ENCODE assay signal across 22 cellular contexts in the genomic region with DNA sequence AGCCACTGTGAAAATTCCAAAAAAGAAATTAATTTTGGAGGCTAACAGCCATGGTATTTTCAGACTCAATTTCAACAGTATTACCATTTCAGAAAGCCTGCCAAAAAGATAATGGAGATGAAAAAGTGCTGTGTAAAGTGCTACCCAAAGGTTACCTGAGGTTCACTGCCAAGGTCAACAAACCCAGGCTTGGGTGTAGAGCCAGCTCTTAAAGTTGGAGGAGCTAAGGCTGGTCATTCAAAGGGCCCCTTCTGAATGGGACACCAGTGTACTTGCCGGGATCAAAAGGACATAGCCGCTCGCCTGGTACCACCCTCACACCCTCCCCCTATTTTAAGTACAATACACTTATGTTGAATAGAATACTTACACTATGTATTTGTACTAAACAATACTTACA.
DNase-seq lines count a peak whose midpoint lies in the region; ATAC-seq, FAIRE-seq and TF ChIP-seq lines count a peak whose summit lies in the region.
"Had no signal": no experiment of that assay in that cellular context is flagged by ENCODE, and none has a peak within 500 bp of the region (broad histone marks: within the 10 kb centered on the region; RNA-seq: fewer than 3 reads in every experiment).

No MANE protein-coding gene starts in this region.

- TF ChIP-seq POLR2A in breast epithelium (IDR thresholded peaks at IDR 0.05) (no peak), HepG2 (IDR thresholded peaks at IDR 0.05; ENCODE audit: insufficient read depth in 1 of 2, low read depth in 2 of 2, low read length in 2 of 2) (no peak)

- POLR2A ChIA-PET in MCF 10A (lab: Yijun Ruan, JAX) = interaction anchor here (1.0 kb wide), 1 partner anchor 11 kb away, joined by 3 read pairs; no protein-coding TSS in a partner anchor
- POLR2A ChIA-PET in HepG2 (lab: Yijun Ruan, JAX) = interaction anchor here (1.0 to 2.1 kb wide), 2 partner anchors 54 to 64 kb away, joined by 3 to 6 read pairs; a partner anchor contains a TSS

- no peak overlapping the region for H3K27ac ChIP-seq in breast epithelium
- peak overlapping the region; percentile 54 for H3K27ac ChIP-seq in HepG2 (ENCODE audit: extremely low read length, insufficient read depth, low read length)
- H3K27ac ChIP-seq in pancreas = peak overlapping the region in 1 of 4 donors; percentile 15
- H3K27ac ChIP-seq in osteoblast (ENCODE audit: low read depth, low read length) = no peak overlapping the region
- no peak overlapping the region for H3K27ac ChIP-seq in brain microvascular endothelial cell

- H3K27me3 ChIP-seq in breast epithelium (no peaks in the 10 kb centered on the region), HepG2 (ENCODE audit: control insufficient read depth in 1 of 2, insufficient read depth in 2 of 2, low read length in 2 of 2) (no peaks in the 10 kb centered on the region), pancreas (no peaks in the 10 kb centered on the region), osteoblast (ENCODE audit: insufficient read depth, low read length) (no peaks in the 10 kb centered on the region), brain microvascular endothelial cell (replicated peaks) (no peaks in the 10 kb centered on the region)

- in situ Hi-C loops in HepG2 (cut with HindIII; ENCODE audit: extremely low pct_ligation_motif_present, low pct_unique_long_range_greater_than_20kb) = no loop called here
- in situ Hi-C loops in brain microvascular endothelial cell (cut with HindIII; ENCODE audit: low pct_ligation_motif_present, low sequenced_read_pairs) = no loop called here

- no peaks in the 10 kb centered on the region for H3K79me2 ChIP-seq in HepG2 (ENCODE audit: insufficient read depth, low read length)
- H3K79me2 ChIP-seq in osteoblast (ENCODE audit: insufficient read depth, low read length) = no peaks in the 10 kb centered on the region

- DNase-seq in MCF 10A (ENCODE audit: unreplicated experiment) (no peak), breast epithelium (ENCODE audit: low spot score in 2 of 2) (no peak), HepG2 (ENCODE audit: low spot score) (peak; percentile 84), pancreas (peak in 2 of 6 donors; percentile 43 to 46), osteoblast (ENCODE audit: insufficient read length, low spot score, missing footprints) (no peak), brain microvascular endothelial cell (no peak)
- DNase-seq: 8988T; CD8-positive, alpha-beta T cell; DND-41; Karpas-422; MM.1S; NCI-H1105; NCI-H1694; NCI-H345; NCI-H526 treated with DMSO at 0.1 percent for 48 hours; NK-92 treated with Interleukin-12 subunit alpha and Interleukin-12 subunit beta, amount 100 ng/mL, for 24 hours; SHP77 had no signal

- H4K20me1 ChIP-seq in HepG2 (ENCODE audit: insufficient read depth, low read length) = no peaks in the 10 kb centered on the region
- peaks cover 2% of the 10 kb centered on the region for H4K20me1 ChIP-seq in osteoblast (ENCODE audit: insufficient read depth, low read length)

- no peaks in the 10 kb centered on the region for H3K4me1 Mint-ChIP-seq in MCF 10A (ENCODE audit: insufficient read depth, unreplicated experiment)

- H3K4me3 ChIP-seq in breast epithelium (no peak overlapping the region), HepG2 (replicated peaks in 1 of 3; ENCODE audit: insufficient read depth in 1 of 3, low read depth in 2 of 3, low read length in 3 of 3) (0 out of 6 replicates have a peak overlapping the region, but pooled peaks of 1 of the 3 experiments have one; percentile 12), pancreas (no peak overlapping the region), osteoblast (ENCODE audit: insufficient read depth, low read length) (no peak overlapping the region), brain microvascular endothelial cell (ENCODE audit: low read depth, low read length) (no peak overlapping the region)
- H3K4me3 ChIP-seq: GM23338 had no signal

- peaks cover 32% of the 10 kb centered on the region for H3K36me3 Mint-ChIP-seq in MCF 10A (ENCODE audit: insufficient read depth, unreplicated experiment)
- H3K36me3 Mint-ChIP-seq: CD8-positive, alpha-beta T cell had no signal

- FAIRE-seq in HepG2 (lab: Jason Lieb, UNC) = peak; percentile 26
- FAIRE-seq in pancreas (lab: Jason Lieb, UNC) = no peak
- FAIRE-seq: D721Med, G401.6 had no signal

- H2AFZ ChIP-seq in HepG2 (ENCODE audit: low read length) (no peak overlapping the region), osteoblast (ENCODE audit: low read length) (no peak overlapping the region)
- H2AFZ ChIP-seq: GM23338 had no signal

- H3K9me3 ChIP-seq in breast epithelium (no peaks in the 10 kb centered on the region), HepG2 (ENCODE audit: low read length) (no peaks in the 10 kb centered on the region), pancreas (no peaks in the 10 kb centered on the region), osteoblast (ENCODE audit: low read depth, low read length) (no peaks in the 10 kb centered on the region)

- H3K4me1 ChIP-seq in breast epithelium = no peaks in the 10 kb centered on the region
- peaks cover 49% of the 10 kb centered on the region for H3K4me1 ChIP-seq in HepG2 (ENCODE audit: insufficient read depth, low read length)
- H3K4me1 ChIP-seq in pancreas = peaks cover 4 to 7% (median 5%) of the 10 kb centered on the region in 3 donors
- H3K4me1 ChIP-seq in osteoblast (ENCODE audit: insufficient read depth, low read length) = no peaks in the 10 kb centered on the region

- no peak for TF ChIP-seq RAD21 in HepG2 (CRISPR knock-in tag; IDR thresholded peaks at IDR 0.05)

- peak overlapping the region; percentile 10 for H3K27ac Mint-ChIP-seq in MCF 10A (ENCODE audit: low read depth, unreplicated experiment)
- H3K27ac Mint-ChIP-seq: CD8-positive, alpha-beta T cell; GM23338 had no signal

- H3K4me2 ChIP-seq in HepG2 (ENCODE audit: low read depth, low read length) (peak overlapping the region; percentile 62), osteoblast (ENCODE audit: insufficient read depth, low read length) (no peak overlapping the region)
- H3K4me2 ChIP-seq: GM23338 had no signal

- no TSS peak for BruUV-seq in MCF 10A (replicated peaks; lab: Mats Ljungman, UMichigan)
- no TSS peak for BruUV-seq in HepG2 (replicated peaks; lab: Mats Ljungman, UMichigan)

- intact Hi-C loops in MCF 10A (cut with micrococcal nuclease) (no loop called here), breast epithelium (cut with DNase I; ENCODE audit: low total_unique reads) (no loop called here), HepG2 (cut with micrococcal nuclease; ENCODE audit: unreplicated experiment) (loop anchor here (2.0 kb wide), 2 partner anchors 42 to 64 kb away; a partner anchor contains a TSS), pancreas (cut with DNase I) (no loop called here)

- H3K9me3 Mint-ChIP-seq in MCF 10A (ENCODE audit: unreplicated experiment) = no peaks in the 10 kb centered on the region
- H3K9me3 Mint-ChIP-seq: CD8-positive, alpha-beta T cell; GM23338 had no signal

- peak in 1 of 2 experiments; percentile 16; a peak in 1 of 4 replicates for TF ChIP-seq EP300 in HepG2 (IDR thresholded peaks at IDR 0.05; ENCODE audit: low read depth in 2 of 2, low read length in 2 of 2)
- TF ChIP-seq EP300 in HepG2 (CRISPR knock-in tag; IDR thresholded peaks at IDR 0.05; ENCODE audit: borderline replicate concordance) = no peak

- H3K9ac ChIP-seq in HepG2 (ENCODE audit: insufficient read depth, low read depth, low read length) = no peak overlapping the region

- H3K36me3 ChIP-seq in breast epithelium (no peaks in the 10 kb centered on the region), HepG2 (replicated peaks in 1 of 2; ENCODE audit: control insufficient read depth in 1 of 2, insufficient read depth in 2 of 2, low read length in 2 of 2) (peaks cover 8 to 23% of the 10 kb centered on the region in 2 experiments; a peak in 4 of 5 replicates), pancreas (peaks cover 0 to 19% (median 6%) of the 10 kb centered on the region in 3 donors), osteoblast (ENCODE audit: insufficient read depth, low read length) (peaks cover 28% of the 10 kb centered on the region), brain microvascular endothelial cell (replicated peaks) (peaks cover 26% of the 10 kb centered on the region)

- ATAC-seq in HepG2 = peak; percentile 73
- ATAC-seq in pancreas = peak; percentile 78 to 92 (median 86)
- ATAC-seq in HG03565 (IDR thresholded peaks at IDR 0.05; ENCODE audit: unreplicated experiment) = no peak
- ATAC-seq in HG02623 (IDR thresholded peaks at IDR 0.05; ENCODE audit: unreplicated experiment) = no peak
- ATAC-seq: CD8-positive, alpha-beta T cell had no signal

- TF ChIP-seq CTCF in MCF 10A (IDR thresholded peaks at IDR 0.05; ENCODE audit: unreplicated experiment) (no peak), breast epithelium (IDR thresholded peaks at IDR 0.05) (no peak), HepG2 (CRISPR knock-in tag; IDR thresholded peaks at IDR 0.05) (no peak), pancreas (IDR thresholded peaks at IDR 0.05) (no peak), osteoblast (IDR thresholded peaks at IDR 0.05; ENCODE audit: extremely low read depth, low read depth, low read length) (no peak), brain microvascular endothelial cell (IDR thresholded peaks at IDR 0.05; ENCODE audit: low read depth, low read length, missing control alignments) (no peak)

- no peaks in the 10 kb centered on the region for H3K27me3 Mint-ChIP-seq in MCF 10A (ENCODE audit: insufficient read depth, unreplicated experiment)

- CTCF ChIA-PET in MCF 10A (lab: Yijun Ruan, JAX) (no interaction called here), HepG2 (lab: Yijun Ruan, JAX; ENCODE audit: low intra/inter-chr PET ratio, low total read pairs) (no interaction called here)

- no peak overlapping the region for H3K4me3 Mint-ChIP-seq in MCF 10A (ENCODE audit: unreplicated experiment)
- H3K4me3 Mint-ChIP-seq: CD8-positive, alpha-beta T cell; GM23338 had no signal

- 4% methylated on average over 3 of the region's 3 CpGs for WGBS in HepG2 (ENCODE audit: low lambda C conversion rate)
- WGBS in pancreas, 2 donors = 55 to 62% methylated on average over 3 of the region's 3 CpGs

TF ChIP-seq in HepG2, 621 proteins besides CTCF, POLR2A, EP300 and RAD21 (continues in another document):
- TF ChIP-seq THAP11 (CRISPR knock-in tag; IDR thresholded peaks at IDR 0.05) (no peak), LCORL (IDR thresholded peaks at IDR 0.05) (no peak), LCORL (CRISPR knock-in tag; IDR thresholded peaks at IDR 0.05) (no peak), RXRB (CRISPR knock-in tag; IDR thresholded peaks at IDR 0.05; ENCODE audit: borderline replicate concordance) (peak; percentile 27; the same call in 1 of the 2 replicates)

Comparison
In these comparisons a context has a peak if more than half of its experiments do, and no peak if none do; other contexts are left out.
1. ATAC-seq: peak in HepG2 (single experiment) and pancreas (4 of 4); none in HG03565 (single experiment) and HG02623 (single experiment).